ENCODE assay signal across 27 cellular contexts in the genomic region with DNA sequence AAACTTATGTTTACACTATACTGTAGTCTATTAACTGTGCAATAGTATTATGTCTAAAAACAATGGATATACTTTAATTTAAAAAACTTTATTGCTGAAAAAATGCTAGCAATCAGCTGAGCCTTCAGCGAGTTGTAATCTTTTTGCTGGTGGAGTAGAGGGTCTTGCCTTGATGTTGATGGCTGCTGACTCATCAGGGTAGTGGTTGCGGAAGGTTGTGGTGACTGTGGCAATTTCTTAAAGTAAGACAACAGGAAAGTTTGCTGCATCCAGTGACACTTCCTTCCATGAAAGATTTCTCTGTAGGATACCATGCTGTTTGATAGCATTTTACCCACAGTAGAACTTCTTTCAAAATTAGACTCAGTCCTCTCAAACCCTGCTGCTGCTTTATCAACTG.
"Had no signal": no experiment of that assay in that cellular context is flagged by ENCODE, and none has a peak within 500 bp of the region (broad histone marks: within the 10 kb centered on the region; RNA-seq: fewer than 3 reads in every experiment).

No MANE protein-coding gene starts in this region.

- FAIRE-seq: colon had no signal

- H3K4me3 ChIP-seq: MG63 had no signal

- DNase-seq: activated CD4-positive, alpha-beta T cell treated with anti-CD3 and anti-CD28 coated beads for 1 hour; activated CD4-positive, alpha-beta T cell treated with anti-CD3 and anti-CD28 coated beads for 48 hours; activated CD4-positive, alpha-beta T cell treated with anti-CD3 and anti-CD28 coated beads, Interleukin-2, amount 50 U/mL, for 4 hours; activated CD4-positive, CD25-positive, alpha-beta regulatory T cell; activated CD8-positive, alpha-beta T cell treated with anti-CD3 and anti-CD28 coated beads for 36 hours; activated naive CD4-positive, alpha-beta T cell treated with anti-CD3 and anti-CD28 coated beads, Interleukin-2, amount 10 ng/mL, durations not matched to agents 7 days and 5 days; activated naive CD8-positive, alpha-beta T cell treated with anti-CD3 and anti-CD28 coated beads, Interleukin-2, amount 50 U/mL, for 24 hours; activated T-cell treated with anti-CD3 and anti-CD28 coated beads for 4 hours; activated T-cell treated with anti-CD3 and anti-CD28 coated beads, Interleukin-2, amount 50 U/mL, for 4 hours; aorta; brain microvascular endothelial cell; central memory CD4-positive, alpha-beta T cell; Kasumi-1; KG1; MG63; NCI-H1092; NCI-H1436 treated with DMSO at 0.1 percent for 48 hours; NCI-H1694 treated with DMSO at 0.1 percent for 48 hours; NCI-H2029; NCI-H345; NCI-H524 treated with DMSO at 0.1 percent for 48 hours; RPMI8226; SHP77 treated with DMSO at 0.1 percent for 48 hours; SW 1271; T-helper 1 cell; T-helper 9 cell had no signal
